19 cellular contexts compared by ENCODE assay signal in the genomic region with DNA sequence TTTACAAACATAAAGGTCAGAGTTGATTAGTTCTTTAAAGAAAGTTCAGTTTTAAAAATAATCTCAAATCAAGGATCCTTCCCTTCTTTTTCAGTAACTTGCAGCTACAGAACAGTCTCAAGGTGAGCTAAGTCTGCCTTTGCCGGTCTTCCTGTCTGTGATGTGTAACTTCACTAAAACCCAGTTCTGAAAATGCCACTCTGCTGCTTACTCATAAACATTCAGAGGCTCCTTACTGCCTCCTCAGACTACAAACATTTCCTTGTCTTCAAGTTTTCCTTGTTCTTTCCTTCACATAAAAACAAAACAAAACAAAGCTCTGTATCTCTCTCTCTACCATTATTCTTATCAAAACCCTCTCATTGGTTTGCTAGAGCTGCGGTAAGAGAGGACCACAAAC.
DNase-seq lines count a peak whose midpoint lies in the region; ATAC-seq and TF ChIP-seq lines count a peak whose summit lies in the region.
"Had no signal": no experiment of that assay in that cellular context is flagged by ENCODE, and none has a peak within 500 bp of the region (broad histone marks: within the 10 kb centered on the region; RNA-seq: fewer than 3 reads in every experiment).

No MANE protein-coding gene starts in this region.

- no peak overlapping the region for H2AK5ac ChIP-seq in neuronal stem cell (ENCODE audit: low read depth, low read length)

- no peaks in the 10 kb centered on the region for H3K9me3 ChIP-seq in GM23248 (ENCODE audit: low read depth)
- no peaks in the 10 kb centered on the region for H3K9me3 ChIP-seq in PC-9 (ENCODE audit: insufficient read depth, low read depth)
- no peaks in the 10 kb centered on the region for H3K9me3 ChIP-seq in neuronal stem cell (replicated peaks in 1 of 2; ENCODE audit: control insufficient read depth in 2 of 2, insufficient read depth in 1 of 2, low read depth in 1 of 2, low read length in 2 of 2)
- H3K9me3 ChIP-seq: HAP-1 had no signal

- H3K36me3 ChIP-seq in GM23248 (ENCODE audit: low read depth) (no peaks in the 10 kb centered on the region), PC-9 (ENCODE audit: low read depth) (no peaks in the 10 kb centered on the region), neuronal stem cell (replicated peaks in 1 of 2; ENCODE audit: control insufficient read depth in 2 of 2, insufficient read depth in 2 of 2, low read length in 2 of 2) (no peaks in the 10 kb centered on the region)
- H3K36me3 ChIP-seq: HAP-1 had no signal

- no peak overlapping the region for H3K18ac ChIP-seq in neuronal stem cell (ENCODE audit: low read length)

- BruUV-seq in PC-9 (replicated peaks; lab: Mats Ljungman, UMichigan), result no TSS peak

- H3K9me2 ChIP-seq in GM23248 (ENCODE audit: insufficient read depth) (no peaks in the 10 kb centered on the region), PC-9 (ENCODE audit: insufficient read depth) (no peaks in the 10 kb centered on the region)

- no peaks in the 10 kb centered on the region for H3K27me3 Mint-ChIP-seq in effector memory CD8-positive, alpha-beta T cell

- no peak overlapping the region for H3K27ac ChIP-seq in GM23248
- H3K27ac ChIP-seq in PC-9, result no peak overlapping the region
- peak overlapping the region; percentile 67 for H3K27ac ChIP-seq in epithelial cell of prostate
- no peak overlapping the region for H3K27ac ChIP-seq in neuronal stem cell (replicated peaks; ENCODE audit: low read length)
- H3K27ac ChIP-seq: HL-60, SK-N-MC had no signal

- H4K8ac ChIP-seq in neuronal stem cell (ENCODE audit: low read depth, low read length), result no peak overlapping the region

- H2BK15ac ChIP-seq in neuronal stem cell (ENCODE audit: low read length), result no peak overlapping the region

- no peak overlapping the region for H2BK5ac ChIP-seq in neuronal stem cell (ENCODE audit: low read length)

- no peaks in the 10 kb centered on the region for H3K9me3 Mint-ChIP-seq in effector memory CD8-positive, alpha-beta T cell

- no peaks in the 10 kb centered on the region for H3K79me2 ChIP-seq in GM23248 (ENCODE audit: insufficient read depth)
- no peaks in the 10 kb centered on the region for H3K79me2 ChIP-seq in PC-9 (ENCODE audit: low read depth)

- no peak for ATAC-seq in HG02884 (IDR thresholded peaks at IDR 0.05; ENCODE audit: unreplicated experiment)
- ATAC-seq in effector memory CD8-positive, alpha-beta T cell (replicated peaks), result no peak

- no peak overlapping the region for H3K27ac Mint-ChIP-seq in effector memory CD8-positive, alpha-beta T cell

- no peaks in the 10 kb centered on the region for H3K4me1 ChIP-seq in GM23248 (ENCODE audit: insufficient read depth)
- H3K4me1 ChIP-seq in PC-9 (replicated peaks; ENCODE audit: insufficient read depth), result no peaks in the 10 kb centered on the region
- H3K4me1 ChIP-seq in neuronal stem cell (ENCODE audit: control insufficient read depth in 2 of 2, insufficient read depth in 1 of 2, low read depth in 1 of 2, low read length in 2 of 2), result peaks cover 0 to 2% of the 10 kb centered on the region in 2 donors

- CTCF ChIA-PET in PC-9 (lab: Charles Lee), result interaction anchor here (0.7 kb wide), 1 partner anchor 19 kb away, joined by 7 read pairs; no protein-coding TSS in a partner anchor

- H4K91ac ChIP-seq in neuronal stem cell (ENCODE audit: low read depth, low read length, poor library complexity), result no peak overlapping the region

- no peak overlapping the region for H3K4me3 Mint-ChIP-seq in effector memory CD8-positive, alpha-beta T cell

- TF ChIP-seq CTCF in PC-9 (conservative IDR thresholded peaks at IDR 0.05), result no peak

- no peaks in the 10 kb centered on the region for H3K36me3 Mint-ChIP-seq in effector memory CD8-positive, alpha-beta T cell (ENCODE audit: insufficient read depth)

- no peak overlapping the region for H3K4me2 ChIP-seq in GM23248 (ENCODE audit: unreplicated experiment)
- H3K4me2 ChIP-seq in PC-9, result no peak overlapping the region
- no peak overlapping the region for H3K4me2 ChIP-seq in neuronal stem cell (ENCODE audit: insufficient read depth, low read length, poor library complexity, severe bottlenecking)

- H3K27me3 ChIP-seq in GM23248 (replicated peaks; ENCODE audit: insufficient read depth) (no peaks in the 10 kb centered on the region), PC-9 (ENCODE audit: insufficient read depth, low read depth) (no peaks in the 10 kb centered on the region), neuronal stem cell (ENCODE audit: control insufficient read depth in 3 of 3, insufficient read depth in 3 of 3, low read depth in 1 of 3, low read length in 3 of 3) (no peaks in the 10 kb centered on the region)

- H3K4me1 Mint-ChIP-seq in effector memory CD8-positive, alpha-beta T cell (ENCODE audit: low read depth in 2 of 2), result peaks cover 4 to 5% of the 10 kb centered on the region in 2 donors

- H3K4me3 ChIP-seq in GM23248 (no peak overlapping the region), PC-9 (no peak overlapping the region), neuronal stem cell (ENCODE audit: low read length in 2 of 2) (no peak overlapping the region)
- H3K4me3 ChIP-seq: HAP-1, SK-N-MC had no signal

- no peak overlapping the region for H3K4ac ChIP-seq in neuronal stem cell (ENCODE audit: low read length)

- no peak overlapping the region for H2BK120ac ChIP-seq in neuronal stem cell (ENCODE audit: low read depth, low read length)

- no peaks in the 10 kb centered on the region for H4K20me1 ChIP-seq in GM23248 (ENCODE audit: insufficient read depth)
- no peaks in the 10 kb centered on the region for H4K20me1 ChIP-seq in PC-9 (ENCODE audit: insufficient read depth)

- H2AFZ ChIP-seq in GM23248, result peak overlapping the region; percentile 40
- H2AFZ ChIP-seq in PC-9, result 0 out of 2 replicates have a peak overlapping the region, but pooled peaks have one; percentile 10
- H2AFZ ChIP-seq in neuronal stem cell (ENCODE audit: low read length), result peak overlapping the region; percentile 35

- DNase-seq in GM23248 (peak; percentile 14), PC-9 (no peak), epithelial cell of prostate (ENCODE audit: low read depth, low spot score) (peak; percentile 10), neuronal stem cell (ENCODE audit: low spot score) (no peak), AG20443 (ENCODE audit: low spot score) (no peak)
- DNase-seq in effector memory CD8-positive, alpha-beta T cell, result no peak
- DNase-seq: AML-193, COR-L47, DMS153, EL, KBM-7, NCI-H1436 treated with DMSO at 0.1 percent for 48 hours, NCI-H2029 treated with DMSO at 0.1 percent for 48 hours, NCI-H510A, NCI-H774 had no signal

- POLR2A ChIA-PET in PC-9 (lab: Charles Lee; ENCODE audit: unreplicated experiment), result no interaction called here

- no peak overlapping the region for H2BK12ac ChIP-seq in neuronal stem cell (ENCODE audit: low read length)

- intact Hi-C loops in PC-9 (cut with micrococcal nuclease; ENCODE audit: unreplicated experiment), result no loop called here

- no peak overlapping the region for H3K14ac ChIP-seq in neuronal stem cell (ENCODE audit: low read length)

- H3K79me1 ChIP-seq in neuronal stem cell (ENCODE audit: low read depth, low read length), result no peaks in the 10 kb centered on the region

- in situ Hi-C loops in GM23248 (cut with MboI), result no loop called here

- H3F3A ChIP-seq in GM23248 (ENCODE audit: insufficient read depth) (no peaks in the 10 kb centered on the region), PC-9 (ENCODE audit: insufficient read depth, low read depth) (no peaks in the 10 kb centered on the region)

- 82 to 85% methylated on average over 2 of the region's 2 CpGs for WGBS in GM23248 (ENCODE audit: low coverage in 1 of 2, low lambda C conversion rate in 2 of 2, missing lambda C conversion rate in 2 of 2), 2 experiments
- WGBS in neuronal stem cell (ENCODE audit: extremely low coverage in 2 of 2, insufficient read length in 2 of 2, insufficient replicate concordance in 1 of 2), 2 donors, result no CpG with 5 or more reads among the region's 2 CpGs

- no peak overlapping the region for H3K9ac ChIP-seq in GM23248
- H3K9ac ChIP-seq in neuronal stem cell (ENCODE audit: low read depth, low read length, poor library complexity), result no peak overlapping the region

- no peak overlapping the region for H3K23ac ChIP-seq in neuronal stem cell (ENCODE audit: low read depth, low read length, poor library complexity)

Comparison
In these comparisons a context has a peak if more than half of its experiments do, and no peak if none do; other contexts are left out.
1. DNase-seq: peak in GM23248 (single experiment) and epithelial cell of prostate (single experiment); none in PC-9 (0 of 2), neuronal stem cell (single experiment), effector memory CD8-positive, alpha-beta T cell (0 of 3) and AG20443 (single experiment).
2. Peak in every context shown above with its lines, with median percentiles within 50 percentile points of each other: H2AFZ ChIP-seq.